10 cellular contexts compared by ENCODE assay signal in the genomic region with DNA sequence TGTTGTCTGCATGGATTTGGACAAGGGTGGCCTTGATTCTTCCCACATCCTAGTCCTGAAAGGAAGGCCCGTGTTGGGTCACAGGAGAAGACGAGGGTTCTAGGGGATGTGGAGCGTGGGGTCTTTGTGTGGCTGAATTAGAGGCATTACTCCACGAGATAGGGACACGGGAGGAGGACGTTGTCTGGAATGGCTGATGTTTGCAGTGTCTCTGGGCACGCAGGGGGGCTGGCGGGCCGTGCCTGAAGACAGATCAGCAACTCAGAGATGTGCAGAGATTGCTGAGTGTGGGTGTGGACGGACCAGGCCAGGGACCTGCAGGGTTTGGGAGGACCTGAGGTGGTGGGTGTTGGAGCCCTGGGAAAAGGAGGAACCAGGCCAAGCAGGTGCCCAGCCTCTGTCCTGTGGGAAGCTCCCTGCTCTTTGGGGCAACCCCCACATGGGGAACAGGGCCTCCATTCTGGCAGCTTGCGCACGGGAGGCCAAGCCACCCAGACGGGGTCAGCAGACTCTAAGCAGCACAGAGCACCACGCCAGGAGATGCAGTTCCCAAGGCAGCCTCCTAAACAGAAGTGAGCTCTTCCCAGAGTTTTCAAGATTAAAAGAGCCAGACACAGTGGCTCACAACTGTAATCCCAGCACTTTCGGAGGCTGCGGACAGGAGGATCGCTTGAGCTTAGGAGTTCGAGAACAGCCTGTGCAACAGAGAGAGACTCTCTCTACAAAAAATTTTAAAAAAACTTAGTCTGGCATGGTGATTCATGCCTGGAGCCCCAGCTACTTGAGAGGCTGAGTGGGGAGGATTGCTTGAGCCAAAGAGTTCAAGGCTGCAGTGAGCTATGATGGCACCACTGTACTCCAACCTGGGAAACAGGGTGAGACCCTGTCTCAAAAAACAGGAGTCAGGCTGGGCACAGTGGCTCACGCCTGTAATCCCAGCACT.
DNase-seq lines count a peak whose midpoint lies in the region; ATAC-seq lines count a peak whose summit lies in the region.
"Had no signal": no experiment of that assay in that cellular context is flagged by ENCODE, and none has a peak within 500 bp of the region (broad histone marks: within the 10 kb centered on the region; RNA-seq: fewer than 3 reads in every experiment).

No MANE protein-coding gene starts in this region.

- H3K27me3 ChIP-seq in skeletal muscle tissue (ENCODE audit: control insufficient read depth in 3 of 3, insufficient read depth in 3 of 3, low read length in 3 of 3) = no peaks in the 10 kb centered on the region

- no peak overlapping the region for H3K4me3 ChIP-seq in skeletal muscle tissue (ENCODE audit: low read length in 3 of 3)

- peaks cover 8 to 15% (median 10%) of the 10 kb centered on the region in 3 donors for H3K36me3 ChIP-seq in skeletal muscle tissue (ENCODE audit: control insufficient read depth in 3 of 3, insufficient read depth in 3 of 3, low read length in 3 of 3)

- no peak for ATAC-seq in activated T-helper 17 cell treated with anti-CD3 and anti-CD28 coated beads, Interleukin-2, amount 50 U/mL, for 72 hours (replicated peaks)
- ATAC-seq in left ventricle myocardium superior = peak; percentile 11

- H3K9me3 Mint-ChIP-seq in activated T-helper 17 cell treated with anti-CD3 and anti-CD28 coated beads, Interleukin-2, amount 50 U/mL, for 72 hours = no peaks in the 10 kb centered on the region
- no peaks in the 10 kb centered on the region for H3K9me3 Mint-ChIP-seq in T-helper 2 cell treated with Interferon-gamma antibody and Interleukin-4, amounts not matched to agents 5 μg/mL and 100 μg/mL, for 36 hours
- no peaks in the 10 kb centered on the region for H3K9me3 Mint-ChIP-seq in activated CD4-positive, alpha-beta T cell treated with anti-CD3 and anti-CD28 coated beads, Interleukin-2, amount 10 ng/mL, durations not matched to agents 24 days and 14 days
- H3K9me3 Mint-ChIP-seq: naive B cell had no signal

- intact Hi-C loops in left ventricle myocardium superior (cut with micrococcal nuclease) = no loop called here
- intact Hi-C loops in activated CD4-positive, alpha-beta T cell treated with anti-CD3 and anti-CD28 coated beads, Interleukin-2, amount 10 ng/mL, durations not matched to agents 24 days and 14 days (cut with micrococcal nuclease) = no loop called here

- H3K4me3 Mint-ChIP-seq in activated T-helper 17 cell treated with anti-CD3 and anti-CD28 coated beads, Interleukin-2, amount 50 U/mL, for 72 hours = no peak overlapping the region
- H3K4me3 Mint-ChIP-seq in T-helper 2 cell treated with Interferon-gamma antibody and Interleukin-4, amounts not matched to agents 5 μg/mL and 100 μg/mL, for 36 hours = no peak overlapping the region
- no peak overlapping the region for H3K4me3 Mint-ChIP-seq in activated CD4-positive, alpha-beta T cell treated with anti-CD3 and anti-CD28 coated beads, Interleukin-2, amount 10 ng/mL, durations not matched to agents 24 days and 14 days

- H3K9me3 ChIP-seq in skeletal muscle tissue (ENCODE audit: control insufficient read depth in 3 of 3, low read length in 3 of 3) = no peaks in the 10 kb centered on the region

- no peaks in the 10 kb centered on the region for H3K4me1 Mint-ChIP-seq in activated T-helper 17 cell treated with anti-CD3 and anti-CD28 coated beads, Interleukin-2, amount 50 U/mL, for 72 hours
- H3K4me1 Mint-ChIP-seq in T-helper 2 cell treated with Interferon-gamma antibody and Interleukin-4, amounts not matched to agents 5 μg/mL and 100 μg/mL, for 36 hours (ENCODE audit: low read depth) = no peaks in the 10 kb centered on the region
- no peaks in the 10 kb centered on the region for H3K4me1 Mint-ChIP-seq in activated CD4-positive, alpha-beta T cell treated with anti-CD3 and anti-CD28 coated beads, Interleukin-2, amount 10 ng/mL, durations not matched to agents 24 days and 14 days

- peaks cover 7 to 11% (median 7%) of the 10 kb centered on the region in 3 donors for H3K4me1 ChIP-seq in skeletal muscle tissue (ENCODE audit: control insufficient read depth in 3 of 3, insufficient read depth in 3 of 3, low read length in 3 of 3)

- DNase-seq in ELF-1 (ENCODE audit: low read depth, low spot score) = peak; percentile 31
- no peak for DNase-seq in left ventricle myocardium superior
- no peak for DNase-seq in T-helper 2 cell treated with Interferon-gamma antibody and Interleukin-4, amounts not matched to agents 5 μg/mL and 100 μg/mL, for 36 hours (ENCODE audit: low spot score)
- no peak for DNase-seq in germinal center (ENCODE audit: low spot score)
- DNase-seq in NCI-H2029 treated with DMSO at 0.1 percent for 48 hours (lab: John Stamatoyannopoulos, UW) = no peak
- DNase-seq in activated CD4-positive, alpha-beta T cell treated with anti-CD3 and anti-CD28 coated beads, Interleukin-2, amount 10 ng/mL, durations not matched to agents 24 days and 14 days = no peak
- DNase-seq: naive B cell, T-helper 1 cell had no signal

- H3K27ac Mint-ChIP-seq in activated T-helper 17 cell treated with anti-CD3 and anti-CD28 coated beads, Interleukin-2, amount 50 U/mL, for 72 hours = peak overlapping the region; percentile 74
- H3K27ac Mint-ChIP-seq in T-helper 2 cell treated with Interferon-gamma antibody and Interleukin-4, amounts not matched to agents 5 μg/mL and 100 μg/mL, for 36 hours = no peak overlapping the region
- H3K27ac Mint-ChIP-seq in activated CD4-positive, alpha-beta T cell treated with anti-CD3 and anti-CD28 coated beads, Interleukin-2, amount 10 ng/mL, durations not matched to agents 24 days and 14 days = no peak overlapping the region

- no peaks in the 10 kb centered on the region for H3K36me3 Mint-ChIP-seq in activated T-helper 17 cell treated with anti-CD3 and anti-CD28 coated beads, Interleukin-2, amount 50 U/mL, for 72 hours (ENCODE audit: low read depth)
- H3K36me3 Mint-ChIP-seq in T-helper 2 cell treated with Interferon-gamma antibody and Interleukin-4, amounts not matched to agents 5 μg/mL and 100 μg/mL, for 36 hours (ENCODE audit: low read depth) = no peaks in the 10 kb centered on the region
- no peaks in the 10 kb centered on the region for H3K36me3 Mint-ChIP-seq in activated CD4-positive, alpha-beta T cell treated with anti-CD3 and anti-CD28 coated beads, Interleukin-2, amount 10 ng/mL, durations not matched to agents 24 days and 14 days (ENCODE audit: low read depth)
- H3K36me3 Mint-ChIP-seq: naive B cell had no signal

- peak overlapping the region; percentile 19 for H3K27ac ChIP-seq in skeletal muscle tissue (ENCODE audit: low read depth, low read length)

- no peak overlapping the region for H3K9ac ChIP-seq in skeletal muscle tissue (ENCODE audit: low read depth in 1 of 3, low read length in 3 of 3)

- H3K27me3 Mint-ChIP-seq in activated T-helper 17 cell treated with anti-CD3 and anti-CD28 coated beads, Interleukin-2, amount 50 U/mL, for 72 hours = no peaks in the 10 kb centered on the region
- no peaks in the 10 kb centered on the region for H3K27me3 Mint-ChIP-seq in T-helper 2 cell treated with Interferon-gamma antibody and Interleukin-4, amounts not matched to agents 5 μg/mL and 100 μg/mL, for 36 hours (ENCODE audit: low read depth)
- H3K27me3 Mint-ChIP-seq in activated CD4-positive, alpha-beta T cell treated with anti-CD3 and anti-CD28 coated beads, Interleukin-2, amount 10 ng/mL, durations not matched to agents 24 days and 14 days = no peaks in the 10 kb centered on the region
- H3K27me3 Mint-ChIP-seq: naive B cell had no signal
